ENCODE assay signal across 2 cellular contexts in the genomic region with DNA sequence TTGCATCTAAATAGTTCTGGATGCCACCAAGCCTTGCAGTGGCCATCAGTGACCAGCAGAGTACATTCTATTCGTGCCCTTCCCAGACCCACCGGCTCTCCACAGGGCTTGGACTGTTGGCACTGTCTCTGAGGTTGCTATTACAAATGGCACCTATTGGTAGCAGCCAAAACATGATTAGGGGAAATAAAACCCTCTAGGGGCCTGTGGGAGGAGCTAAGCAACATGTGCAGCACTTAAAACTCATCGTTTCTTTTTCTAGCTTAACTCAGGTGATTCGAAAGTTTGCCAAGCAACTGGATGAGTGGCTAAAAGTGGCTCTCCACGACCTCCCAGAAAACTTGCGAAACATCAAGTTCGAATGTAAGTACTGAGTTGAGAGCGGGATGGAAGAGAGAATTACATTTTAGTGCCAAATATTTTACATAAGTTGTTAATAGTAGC.
TF ChIP-seq lines count a peak whose summit lies in the region.

No MANE protein-coding gene starts in this region.

TF ChIP-seq in A549, 52 proteins besides CTCF, POLR2A, EP300 and RAD21 (continued from another document):
- TF ChIP-seq, protein P1, sequence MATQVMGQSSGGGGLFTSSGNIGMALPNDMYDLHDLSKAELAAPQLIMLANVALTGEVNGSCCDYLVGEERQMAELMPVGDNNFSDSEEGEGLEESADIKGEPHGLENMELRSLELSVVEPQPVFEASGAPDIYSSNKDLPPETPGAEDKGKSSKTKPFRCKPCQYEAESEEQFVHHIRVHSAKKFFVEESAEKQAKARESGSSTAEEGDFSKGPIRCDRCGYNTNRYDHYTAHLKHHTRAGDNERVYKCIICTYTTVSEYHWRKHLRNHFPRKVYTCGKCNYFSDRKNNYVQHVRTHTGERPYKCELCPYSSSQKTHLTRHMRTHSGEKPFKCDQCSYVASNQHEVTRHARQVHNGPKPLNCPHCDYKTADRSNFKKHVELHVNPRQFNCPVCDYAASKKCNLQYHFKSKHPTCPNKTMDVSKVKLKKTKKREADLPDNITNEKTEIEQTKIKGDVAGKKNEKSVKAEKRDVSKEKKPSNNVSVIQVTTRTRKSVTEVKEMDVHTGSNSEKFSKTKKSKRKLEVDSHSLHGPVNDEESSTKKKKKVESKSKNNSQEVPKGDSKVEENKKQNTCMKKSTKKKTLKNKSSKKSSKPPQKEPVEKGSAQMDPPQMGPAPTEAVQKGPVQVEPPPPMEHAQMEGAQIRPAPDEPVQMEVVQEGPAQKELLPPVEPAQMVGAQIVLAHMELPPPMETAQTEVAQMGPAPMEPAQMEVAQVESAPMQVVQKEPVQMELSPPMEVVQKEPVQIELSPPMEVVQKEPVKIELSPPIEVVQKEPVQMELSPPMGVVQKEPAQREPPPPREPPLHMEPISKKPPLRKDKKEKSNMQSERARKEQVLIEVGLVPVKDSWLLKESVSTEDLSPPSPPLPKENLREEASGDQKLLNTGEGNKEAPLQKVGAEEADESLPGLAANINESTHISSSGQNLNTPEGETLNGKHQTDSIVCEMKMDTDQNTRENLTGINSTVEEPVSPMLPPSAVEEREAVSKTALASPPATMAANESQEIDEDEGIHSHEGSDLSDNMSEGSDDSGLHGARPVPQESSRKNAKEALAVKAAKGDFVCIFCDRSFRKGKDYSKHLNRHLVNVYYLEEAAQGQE (IDR thresholded peaks at IDR 0.05) = no peak
- TF ChIP-seq JUN (IDR thresholded peaks at IDR 0.05) (no peak), JUNB (IDR thresholded peaks at IDR 0.05) (no peak), NR3C1 (IDR thresholded peaks at IDR 0.05) (no peak), EHMT2 (IDR thresholded peaks at IDR 0.05; ENCODE audit: low read depth) (no peak), HDAC2 (IDR thresholded peaks at IDR 0.05) (no peak), KDM5A (IDR thresholded peaks at IDR 0.05) (no peak), HEYL (CRISPR knock-in tag; IDR thresholded peaks at IDR 0.05) (no peak), RNF2 (IDR thresholded peaks at IDR 0.05; ENCODE audit: borderline replicate concordance, low read depth) (no peak), MAFK (IDR thresholded peaks at IDR 0.05; ENCODE audit: partially characterized antibody) (no peak), BHLHE40 (IDR thresholded peaks at IDR 0.05; ENCODE audit: low read depth, low read length) (no peak), NFE2L2 (conservative IDR thresholded peaks at IDR 0.05; ENCODE audit: low read length) (no peak)
- TF ChIP-seq, protein P2, sequence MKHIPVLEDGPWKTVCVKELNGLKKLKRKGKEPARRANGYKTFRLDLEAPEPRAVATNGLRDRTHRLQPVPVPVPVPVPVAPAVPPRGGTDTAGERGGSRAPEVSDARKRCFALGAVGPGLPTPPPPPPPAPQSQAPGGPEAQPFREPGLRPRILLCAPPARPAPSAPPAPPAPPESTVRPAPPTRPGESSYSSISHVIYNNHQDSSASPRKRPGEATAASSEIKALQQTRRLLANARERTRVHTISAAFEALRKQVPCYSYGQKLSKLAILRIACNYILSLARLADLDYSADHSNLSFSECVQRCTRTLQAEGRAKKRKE (CRISPR knock-in tag; IDR thresholded peaks at IDR 0.05; ENCODE audit: low read depth) = no peak
- TF ChIP-seq, protein P3, sequence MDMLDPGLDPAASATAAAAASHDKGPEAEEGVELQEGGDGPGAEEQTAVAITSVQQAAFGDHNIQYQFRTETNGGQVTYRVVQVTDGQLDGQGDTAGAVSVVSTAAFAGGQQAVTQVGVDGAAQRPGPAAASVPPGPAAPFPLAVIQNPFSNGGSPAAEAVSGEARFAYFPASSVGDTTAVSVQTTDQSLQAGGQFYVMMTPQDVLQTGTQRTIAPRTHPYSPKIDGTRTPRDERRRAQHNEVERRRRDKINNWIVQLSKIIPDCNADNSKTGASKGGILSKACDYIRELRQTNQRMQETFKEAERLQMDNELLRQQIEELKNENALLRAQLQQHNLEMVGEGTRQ (IDR thresholded peaks at IDR 0.05) = no peak

TF ChIP-seq in HCT116, 20 proteins besides CTCF, POLR2A, EP300 and RAD21 (continued from another document):
- TF ChIP-seq, protein P1 (IDR thresholded peaks at IDR 0.05; ENCODE audit: low read depth) = no peak
- TF ChIP-seq JUND (IDR thresholded peaks at IDR 0.05) (no peak), CEBPB (IDR thresholded peaks at IDR 0.05; ENCODE audit: low read depth) (no peak), SRF (IDR thresholded peaks at IDR 0.05; ENCODE audit: low read depth) (no peak), SIN3A (IDR thresholded peaks at IDR 0.05; ENCODE audit: low read depth) (no peak), SP1 (IDR thresholded peaks at IDR 0.05; ENCODE audit: low read depth) (no peak), TCF7L2 (IDR thresholded peaks at IDR 0.05; ENCODE audit: borderline replicate concordance, extremely low read depth, insufficient read depth, insufficient read length) (no peak), EGR1 (IDR thresholded peaks at IDR 0.05; ENCODE audit: low read depth) (no peak)
